Comparison of ENCODE assay signal across 8 cellular contexts in the genomic region with DNA sequence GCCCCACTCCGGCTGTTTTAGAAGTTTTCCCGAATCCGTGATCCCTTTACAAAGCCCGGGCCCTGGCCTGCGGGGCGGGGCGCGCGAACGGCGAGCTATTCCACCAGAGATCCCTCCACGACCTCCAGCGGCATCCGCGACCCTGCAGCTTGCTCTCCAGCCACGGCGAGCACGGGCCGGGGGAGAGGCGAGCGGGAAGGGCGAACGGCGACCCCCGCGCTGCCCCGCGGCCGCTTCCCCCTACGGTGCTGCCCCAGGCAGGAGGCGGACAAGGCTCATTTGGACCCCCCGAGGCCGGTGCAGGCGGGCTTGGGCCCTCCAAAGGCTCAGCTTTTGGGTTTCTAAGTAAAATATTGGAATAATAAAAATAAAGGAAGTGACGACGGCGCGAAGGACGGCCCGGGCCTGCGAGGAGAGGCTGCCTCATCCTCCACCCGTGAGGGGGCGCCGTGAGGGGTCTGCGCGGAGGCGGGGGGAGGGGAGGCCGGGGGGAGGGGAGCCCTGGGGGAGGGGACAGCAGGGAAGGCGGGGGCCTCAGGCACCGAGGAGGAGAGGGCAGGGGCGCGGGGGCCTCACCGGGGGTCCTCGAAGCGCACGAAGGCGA. TPM values are rescaled to one million over a fixed set of nuclear protein-coding genes. Genes with fewer than 3 reads are reported as not detected.
DNase-seq lines count a peak whose midpoint lies in the region; ATAC-seq, FAIRE-seq and TF ChIP-seq lines count a peak whose summit lies in the region.

No MANE protein-coding gene starts in this region.

- CTCF ChIA-PET in Caco-2 (lab: Charles Lee), result interaction anchor here (0.7 to 1.2 kb wide), 5 partner anchors 12 to 241 kb away, joined by 3 to 5 read pairs (median 3); no protein-coding TSS in a partner anchor

- BruUV-seq in Caco-2 (replicated peaks; lab: Mats Ljungman, UMichigan), result no TSS peak

- peak overlapping the region; percentile 79 for H3K27ac Mint-ChIP-seq in Caco-2 (ENCODE audit: unreplicated experiment)
- H3K27ac Mint-ChIP-seq in activated T-cell treated with anti-CD3 and anti-CD28 coated beads, Interleukin-2, amount 50 U/mL, for 72 hours, result peak overlapping the region; percentile 93
- H3K27ac Mint-ChIP-seq in neural crest cell (ENCODE audit: unreplicated experiment), result peak overlapping the region; percentile 81

- H3K36me3 Mint-ChIP-seq in Caco-2 (ENCODE audit: insufficient read depth, unreplicated experiment) (peaks cover 54% of the 10 kb centered on the region), neural crest cell (ENCODE audit: low read depth) (peaks cover 14% of the 10 kb centered on the region)
- H3K36me3 Mint-ChIP-seq in activated T-cell treated with anti-CD3 and anti-CD28 coated beads, Interleukin-2, amount 50 U/mL, for 72 hours (ENCODE audit: insufficient read depth in 2 of 2), result peaks cover 9 to 13% of the 10 kb centered on the region in 2 donors

- no peaks in the 10 kb centered on the region for H3K9me3 ChIP-seq in Caco-2

- H3K27me3 Mint-ChIP-seq in Caco-2 (ENCODE audit: insufficient read depth, unreplicated experiment), result no peaks in the 10 kb centered on the region
- no peaks in the 10 kb centered on the region for H3K27me3 Mint-ChIP-seq in activated T-cell treated with anti-CD3 and anti-CD28 coated beads, Interleukin-2, amount 50 U/mL, for 72 hours (ENCODE audit: low read depth)
- H3K27me3 Mint-ChIP-seq in neural crest cell (ENCODE audit: low read depth), result peaks cover 4% of the 10 kb centered on the region

- ATAC-seq in GM21390 (IDR thresholded peaks at IDR 0.05; ENCODE audit: unreplicated experiment), result peak; percentile 14
- ATAC-seq in activated T-cell treated with anti-CD3 and anti-CD28 coated beads, Interleukin-2, amount 50 U/mL, for 72 hours (replicated peaks in 1 of 2), result peak; percentile 37 to 48

- no peaks in the 10 kb centered on the region for H3K36me3 ChIP-seq in Caco-2 (ENCODE audit: control insufficient read depth, insufficient read depth, low read length)

- no peak for FAIRE-seq in urothelium cell line (lab: Jason Lieb, UNC)

- peaks cover 5% of the 10 kb centered on the region for H3K4me1 Mint-ChIP-seq in Caco-2 (ENCODE audit: low read depth, unreplicated experiment)
- peaks cover 62% of the 10 kb centered on the region for H3K4me1 Mint-ChIP-seq in activated T-cell treated with anti-CD3 and anti-CD28 coated beads, Interleukin-2, amount 50 U/mL, for 72 hours (ENCODE audit: low read depth)
- H3K4me1 Mint-ChIP-seq in neural crest cell, result peaks cover 43% of the 10 kb centered on the region

- DNase-seq in Caco-2, result peak in 1 of 2 experiments; percentile 41
- peak; percentile 34 for DNase-seq in HuH-7 (ENCODE audit: low spot score)
- DNase-seq in activated T-cell treated with anti-CD3 and anti-CD28 coated beads, Interleukin-2, amount 50 U/mL, for 72 hours, result peak; percentile 30 to 53
- DNase-seq in fibroblast of peridontal ligament (ENCODE audit: extremely low read depth), result peak; percentile 23
- DNase-seq in neural crest cell (ENCODE audit: low read depth, low spot score), result peak; percentile 13
- DNase-seq in urothelium cell line (ENCODE audit: low spot score), result peak; percentile 32
- DNase-seq in COLO829 (ENCODE audit: low spot score), result no peak

- POLR2A ChIA-PET in Caco-2 (lab: Charles Lee), result interaction anchor here (0.7 to 1.6 kb wide), 2 partner anchors 12 to 112 kb away, joined by 5 to 12 read pairs; a partner anchor contains a TSS

- H3K27me3 ChIP-seq in Caco-2 (replicated peaks; ENCODE audit: control insufficient read depth, insufficient read depth, low read length), result no peaks in the 10 kb centered on the region

- H3K4me3 ChIP-seq in Caco-2 (ENCODE audit: low read depth, low read length), result peak overlapping the region; percentile 80

- H3K4me1 ChIP-seq in Caco-2, result peaks cover 5% of the 10 kb centered on the region

- H3K9me3 Mint-ChIP-seq in Caco-2 (ENCODE audit: unreplicated experiment) (no peaks in the 10 kb centered on the region), neural crest cell (no peaks in the 10 kb centered on the region)
- no peaks in the 10 kb centered on the region for H3K9me3 Mint-ChIP-seq in activated T-cell treated with anti-CD3 and anti-CD28 coated beads, Interleukin-2, amount 50 U/mL, for 72 hours

- H3K4me3 Mint-ChIP-seq in Caco-2 (ENCODE audit: unreplicated experiment), result peak overlapping the region; percentile 85
- peak overlapping the region; percentile 93 to 97 for H3K4me3 Mint-ChIP-seq in activated T-cell treated with anti-CD3 and anti-CD28 coated beads, Interleukin-2, amount 50 U/mL, for 72 hours
- H3K4me3 Mint-ChIP-seq in neural crest cell, result peak overlapping the region; percentile 99

- TF ChIP-seq CTCF in Caco-2 (IDR thresholded peaks at IDR 0.05; ENCODE audit: insufficient read depth in 1 of 2, low read depth in 1 of 2, low read length in 1 of 2, severe bottlenecking in 1 of 2, unreplicated experiment in 1 of 2) (no peak), neural crest cell (conservative IDR thresholded peaks at IDR 0.05) (no peak)

- intact Hi-C loops in Caco-2 (cut with micrococcal nuclease; ENCODE audit: unreplicated experiment), result loop anchor here (1.0 to 5.0 kb wide), 3 partner anchors 22 to 58 kb away; a partner anchor contains a TSS

RNA-seq across cellular contexts. Expression of a gene that starts 0.6 kb away (rescaled TPM):
- total RNA-seq in Caco-2 (2022) (240 and 244 TPM in 2 replicates), neural crest cell (350 and 361 TPM in 2 replicates)
- 100 to 1,000 TPM; 158 to 165 TPM for total RNA-seq in activated T-cell treated with anti-CD3 and anti-CD28 coated beads, Interleukin-2, amount 50 U/mL, for 72 hours

RNA-seq across cellular contexts. Expression of a gene that starts 22.7 kb away (rescaled TPM):
- total RNA-seq in Caco-2 (2022) (30.9 and 33.2 TPM in 2 replicates), neural crest cell (32.0 and 33.8 TPM in 2 replicates)
- total RNA-seq in activated T-cell treated with anti-CD3 and anti-CD28 coated beads, Interleukin-2, amount 50 U/mL, for 72 hours, result 10 to 100 TPM; 29.4 to 37.9 TPM

RNA-seq across cellular contexts. Expression of a gene that starts 22.8 kb away (rescaled TPM):
- total RNA-seq in Caco-2 (2022), result 34.5 and 36.7 TPM in 2 replicates
- 10 to 100 TPM; 44.5 to 68.0 TPM for total RNA-seq in activated T-cell treated with anti-CD3 and anti-CD28 coated beads, Interleukin-2, amount 50 U/mL, for 72 hours
- total RNA-seq in neural crest cell, result 38.0 and 38.1 TPM in 2 replicates

RNA-seq across cellular contexts. Expression of a gene that starts 27.0 kb away (rescaled TPM):
- total RNA-seq in Caco-2 (2022), result 323 and 324 TPM in 2 replicates
- total RNA-seq in activated T-cell treated with anti-CD3 and anti-CD28 coated beads, Interleukin-2, amount 50 U/mL, for 72 hours, result 100 to 1,000 TPM; 115 to 119 TPM
- total RNA-seq in neural crest cell, result 375 and 382 TPM in 2 replicates

RNA-seq across cellular contexts. Expression of a gene that starts 31.0 kb away (rescaled TPM):
- 474 and 492 TPM in 2 replicates for total RNA-seq in Caco-2 (2022)
- 100 to 1,000 TPM; 282 to 295 TPM for total RNA-seq in activated T-cell treated with anti-CD3 and anti-CD28 coated beads, Interleukin-2, amount 50 U/mL, for 72 hours
- total RNA-seq in neural crest cell, result 315 and 320 TPM in 2 replicates
